In the genomic region with DNA sequence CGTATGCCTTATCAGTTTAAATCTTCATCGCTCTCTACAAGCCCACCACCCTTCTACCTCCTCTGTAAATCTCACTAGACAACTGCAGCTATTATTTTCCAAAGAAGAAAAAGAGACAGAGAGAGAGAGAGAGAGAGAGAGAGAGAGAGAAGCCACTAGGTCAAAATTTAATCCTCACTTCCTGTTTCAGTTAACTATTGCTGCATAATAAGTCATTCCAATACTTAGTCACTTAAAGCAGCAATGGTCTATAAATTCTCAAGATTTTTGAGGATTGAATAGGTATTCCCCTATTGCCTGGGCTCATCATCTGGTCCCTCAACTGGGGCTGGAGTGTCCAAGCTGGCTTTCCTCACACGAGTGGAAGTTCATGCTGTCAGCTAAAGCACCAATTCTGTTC, we compare ENCODE assay signal across 13 cellular contexts.
DNase-seq lines count a peak whose midpoint lies in the region; ATAC-seq, FAIRE-seq and TF ChIP-seq lines count a peak whose summit lies in the region.
"Had no signal": no experiment of that assay in that cellular context is flagged by ENCODE, and none has a peak within 500 bp of the region (broad histone marks: within the 10 kb centered on the region; RNA-seq: fewer than 3 reads in every experiment).

No MANE protein-coding gene starts in this region.

- peak; percentile 80 for ATAC-seq in GM18499 (IDR thresholded peaks at IDR 0.05; ENCODE audit: insufficient read depth, unreplicated experiment)
- ATAC-seq in GM21723 (IDR thresholded peaks at IDR 0.05; ENCODE audit: unreplicated experiment), result peak; percentile 71
- ATAC-seq in HG03460 (IDR thresholded peaks at IDR 0.05; ENCODE audit: unreplicated experiment), result peak; percentile 87
- ATAC-seq in GM19324 (IDR thresholded peaks at IDR 0.05; ENCODE audit: low FRiP score, unreplicated experiment), result no peak
- ATAC-seq in pancreas, result no peak
- ATAC-seq: activated CD4-positive, alpha-beta T cell treated with anti-CD3 and anti-CD28 coated beads for 36 hours had no signal

- H3K4me1 Mint-ChIP-seq in mesothelial cell of epicardium, result peaks cover 21% of the 10 kb centered on the region
- H3K4me1 Mint-ChIP-seq in nephron progenitor cell, result no peaks in the 10 kb centered on the region
- H3K4me1 Mint-ChIP-seq: activated CD4-positive, alpha-beta T cell treated with anti-CD3 and anti-CD28 coated beads for 36 hours had no signal

- DNase-seq in fibroblast of lung (ENCODE audit: low read depth in 2 of 2) (peak in 1 of 2 donors; percentile 56), mesothelial cell of epicardium (ENCODE audit: low spot score in 2 of 2, unreplicated experiment in 2 of 2) (no peak), nephron progenitor cell (no peak), pancreas (no peak)
- DNase-seq: activated CD4-positive, alpha-beta T cell treated with anti-CD3 and anti-CD28 coated beads for 36 hours; NCI-H524; posterior cingulate gyrus had no signal

- no peak overlapping the region for H3K4me2 ChIP-seq in fibroblast of lung (ENCODE audit: extremely low read depth, insufficient read depth, low read length)

- intact Hi-C loops in pancreas (cut with DNase I), result no loop called here

- no peaks in the 10 kb centered on the region for H3K36me3 ChIP-seq in fibroblast of lung (ENCODE audit: control insufficient read depth, insufficient read depth, low read length)
- H3K36me3 ChIP-seq in pancreas, result no peaks in the 10 kb centered on the region
- H3K36me3 ChIP-seq: breast epithelium had no signal

- H3K4me3 ChIP-seq in fibroblast of lung (replicated peaks in 1 of 4; ENCODE audit: control extremely low read depth in 1 of 4, insufficient read depth in 1 of 4, low read depth in 3 of 4, low read length in 4 of 4) (no peak overlapping the region), pancreas (no peak overlapping the region)
- H3K4me3 ChIP-seq: breast epithelium had no signal

- H3K36me3 Mint-ChIP-seq in mesothelial cell of epicardium (no peaks in the 10 kb centered on the region), nephron progenitor cell (ENCODE audit: low read depth) (no peaks in the 10 kb centered on the region)

- no peaks in the 10 kb centered on the region for H3K9me3 ChIP-seq in fibroblast of lung (ENCODE audit: control insufficient read depth, insufficient read depth, low read depth, low read length)
- H3K9me3 ChIP-seq in pancreas, result no peaks in the 10 kb centered on the region
- H3K9me3 ChIP-seq: breast epithelium had no signal

- H3K27me3 Mint-ChIP-seq in mesothelial cell of epicardium (ENCODE audit: low read depth), result no peaks in the 10 kb centered on the region
- peaks cover 7% of the 10 kb centered on the region for H3K27me3 Mint-ChIP-seq in nephron progenitor cell (ENCODE audit: low read depth, poor library complexity)
- H3K27me3 Mint-ChIP-seq: activated CD4-positive, alpha-beta T cell treated with anti-CD3 and anti-CD28 coated beads for 36 hours had no signal

- TF ChIP-seq CTCF in fibroblast of lung (conservative IDR thresholded peaks at IDR 0.05 in 1 of 2, IDR thresholded peaks at IDR 0.05 in 1 of 2; ENCODE audit: low read depth in 1 of 2, low read length in 2 of 2) (no peak), mesothelial cell of epicardium (IDR thresholded peaks at IDR 0.05; ENCODE audit: unreplicated experiment) (no peak), nephron progenitor cell (IDR thresholded peaks at IDR 0.05) (no peak), pancreas (IDR thresholded peaks at IDR 0.05) (no peak)

- 73 to 78% methylated on average over 3 of the region's 3 CpGs for WGBS in pancreas, 2 donors

- no peaks in the 10 kb centered on the region for H3K9me3 Mint-ChIP-seq in mesothelial cell of epicardium
- H3K9me3 Mint-ChIP-seq in nephron progenitor cell, result no peaks in the 10 kb centered on the region

- peak overlapping the region; percentile 25 for H2AFZ ChIP-seq in fibroblast of lung (ENCODE audit: low read length)

- H3K4me1 ChIP-seq in fibroblast of lung (ENCODE audit: control insufficient read depth, extremely low read depth, insufficient read depth, low read length) (peaks cover 2% of the 10 kb centered on the region), pancreas (no peaks in the 10 kb centered on the region)
- H3K4me1 ChIP-seq: breast epithelium had no signal

- H3K27me3 ChIP-seq in fibroblast of lung (ENCODE audit: control insufficient read depth, insufficient read depth, low read length) (no peaks in the 10 kb centered on the region), pancreas (no peaks in the 10 kb centered on the region)
- H3K27me3 ChIP-seq: breast epithelium had no signal

- no peaks in the 10 kb centered on the region for H3K79me2 ChIP-seq in fibroblast of lung (ENCODE audit: control insufficient read depth, insufficient read depth, low read length)

- FAIRE-seq in pancreas (lab: Jason Lieb, UNC), result no peak
- FAIRE-seq: D721Med had no signal

- no peak overlapping the region for H3K4me3 Mint-ChIP-seq in mesothelial cell of epicardium
- no peak overlapping the region for H3K4me3 Mint-ChIP-seq in nephron progenitor cell
- H3K4me3 Mint-ChIP-seq: activated CD4-positive, alpha-beta T cell treated with anti-CD3 and anti-CD28 coated beads for 36 hours had no signal

- no peak overlapping the region for H3K9ac ChIP-seq in fibroblast of lung (ENCODE audit: insufficient read depth, low read length)

- no peak overlapping the region for H3K27ac Mint-ChIP-seq in mesothelial cell of epicardium
- no peak overlapping the region for H3K27ac Mint-ChIP-seq in nephron progenitor cell
- H3K27ac Mint-ChIP-seq: activated CD4-positive, alpha-beta T cell treated with anti-CD3 and anti-CD28 coated beads for 36 hours had no signal

- no peak overlapping the region for H3K27ac ChIP-seq in fibroblast of lung (ENCODE audit: insufficient read depth, low read length)
- no peak overlapping the region for H3K27ac ChIP-seq in pancreas
- H3K27ac ChIP-seq: breast epithelium had no signal

- H4K20me1 ChIP-seq in fibroblast of lung (ENCODE audit: control insufficient read depth, extremely low read depth, insufficient read depth, low read length), result no peaks in the 10 kb centered on the region

Comparison
In these comparisons a context has a peak if more than half of its experiments do, and no peak if none do; other contexts are left out.
1. ATAC-seq: peak in GM18499 (single experiment), GM21723 (single experiment) and HG03460 (single experiment); none in GM19324 (single experiment) and pancreas (0 of 4).